1 cellular context compared by ENCODE assay signal in the genomic region with DNA sequence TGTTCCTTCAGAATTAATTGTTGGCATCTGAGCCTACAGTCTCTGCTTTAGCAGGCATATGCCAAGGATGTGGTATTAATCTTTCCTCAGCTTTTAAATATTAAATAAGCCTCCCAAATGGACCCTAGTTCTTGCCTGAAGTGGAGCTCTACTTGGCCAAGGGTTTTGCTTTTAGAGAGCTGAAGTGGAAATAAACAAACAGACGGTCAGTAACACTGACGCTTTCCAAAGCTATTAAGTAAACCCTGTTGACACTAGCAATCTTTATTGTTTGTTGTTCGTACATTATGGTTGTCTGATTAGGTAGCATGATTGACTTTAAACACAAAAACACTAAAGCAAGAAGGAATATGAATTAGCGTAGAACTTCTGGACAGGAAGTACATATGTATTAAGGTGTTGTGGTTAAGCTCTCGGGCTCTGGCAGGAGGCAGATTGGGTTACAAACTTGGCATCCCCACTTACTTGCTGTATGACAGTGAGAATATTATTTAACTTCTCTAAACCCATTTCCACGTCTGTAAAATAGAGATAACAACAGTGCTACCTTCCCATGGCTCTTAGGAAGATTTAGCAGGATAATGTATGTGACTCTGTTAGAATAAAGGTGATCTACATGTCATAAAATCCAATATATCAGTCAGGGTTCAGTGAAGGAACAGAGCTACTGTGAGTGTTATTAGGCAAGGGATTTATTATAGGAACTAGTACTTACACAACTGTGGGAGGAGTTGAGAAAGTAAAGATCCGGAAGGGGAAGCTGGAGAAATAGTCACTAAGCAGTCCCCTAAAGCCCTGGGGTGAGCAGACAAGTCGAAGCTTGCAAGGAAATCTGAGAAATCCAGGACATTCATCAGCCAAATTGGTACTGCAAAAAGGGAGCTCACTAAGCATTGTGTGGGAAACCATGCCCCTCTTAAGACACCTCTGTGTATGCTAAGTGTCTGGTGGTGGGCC.
TF ChIP-seq lines count a peak whose summit lies in the region.

No MANE protein-coding gene starts in this region.

TF ChIP-seq in IMR-90, 13 proteins besides CTCF, POLR2A, EP300 and RAD21 (continued from another document):
- TF ChIP-seq NFE2L2 (IDR thresholded peaks at IDR 0.05; ENCODE audit: low read depth, low read length) (no peak), MXI1 (IDR thresholded peaks at IDR 0.05; ENCODE audit: borderline replicate concordance, low read depth, low read length) (no peak)
